Comparison of ENCODE assay signal across 9 cellular contexts in the genomic region with DNA sequence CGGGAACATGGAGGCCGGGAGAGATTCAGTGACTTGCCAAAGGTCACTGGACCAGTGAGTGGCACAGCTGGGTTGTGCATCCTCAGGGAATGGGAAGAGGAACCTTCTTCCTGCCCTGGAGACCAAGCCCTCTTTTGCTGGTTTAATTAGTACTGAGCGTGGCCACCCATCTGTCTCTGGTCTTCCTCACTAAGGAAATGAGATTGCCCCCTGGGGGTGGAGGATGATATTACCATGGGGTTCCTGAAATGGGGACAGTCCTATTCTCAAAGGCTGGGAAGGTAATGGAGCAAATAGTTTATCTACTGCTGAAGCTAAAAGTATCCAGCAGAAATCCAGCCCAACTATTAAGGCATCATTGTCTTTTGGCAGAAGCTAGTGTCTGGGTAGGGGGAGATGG.
DNase-seq lines count a peak whose midpoint lies in the region; ATAC-seq and TF ChIP-seq lines count a peak whose summit lies in the region.
"Had no signal": no experiment of that assay in that cellular context is flagged by ENCODE, and none has a peak within 500 bp of the region (broad histone marks: within the 10 kb centered on the region; RNA-seq: fewer than 3 reads in every experiment).

No MANE protein-coding gene starts in this region.

- no peak overlapping the region for H2BK120ac ChIP-seq in mesendoderm (ENCODE audit: low read depth, low read length)

- no peak overlapping the region for H3K9ac ChIP-seq in mesendoderm (ENCODE audit: low read length)

- H2AK5ac ChIP-seq in mesendoderm (ENCODE audit: low read length) = no peak overlapping the region

- no peaks in the 10 kb centered on the region for H3K4me1 ChIP-seq in DOHH2 (ENCODE audit: control insufficient read depth, low read length)
- H3K4me1 ChIP-seq in mesendoderm (ENCODE audit: control insufficient read depth, low read depth, low read length) = no peaks in the 10 kb centered on the region

- no peaks in the 10 kb centered on the region for H3K9me2 ChIP-seq in DOHH2 (replicated peaks; ENCODE audit: control insufficient read depth, low read length)

- no peaks in the 10 kb centered on the region for H3K79me2 ChIP-seq in DOHH2 (ENCODE audit: control insufficient read depth, low read length)
- H3K79me2 ChIP-seq in mesendoderm (ENCODE audit: control insufficient read depth, insufficient read depth, low read length) = no peaks in the 10 kb centered on the region

- DNase-seq in HFF-Myc (ENCODE audit: extremely low read depth, low read depth) = no peak
- peak; percentile 5 for DNase-seq in activated naive CD8-positive, alpha-beta T cell treated with anti-CD3 and anti-CD28 coated beads for 36 hours
- peak; percentile 81 for DNase-seq in mesendoderm
- DNase-seq in kidney glomerular epithelial cell (lab: John Stamatoyannopoulos, UW) = no peak
- no peak for DNase-seq in NCI-H510A (lab: John Stamatoyannopoulos, UW)

- H3K23ac ChIP-seq in mesendoderm (ENCODE audit: low read length) = no peak overlapping the region

- H3F3A ChIP-seq in DOHH2 (ENCODE audit: control insufficient read depth, insufficient read depth) = no peaks in the 10 kb centered on the region

- no peaks in the 10 kb centered on the region for H3K9me3 ChIP-seq in DOHH2 (ENCODE audit: control insufficient read depth, insufficient read depth, low read length)

- no CpG with 5 or more reads among the region's 3 CpGs for WGBS in mesendoderm (ENCODE audit: extremely low coverage, insufficient coverage, low lambda C conversion rate)

- no peaks in the 10 kb centered on the region for H4K20me1 ChIP-seq in DOHH2 (ENCODE audit: control insufficient read depth, insufficient read depth, low read depth, low read length)

- no peak overlapping the region for H2BK5ac ChIP-seq in mesendoderm (ENCODE audit: low read length)

- H3K56ac ChIP-seq in mesendoderm (ENCODE audit: low read length) = no peak overlapping the region

- ATAC-seq in HG02571 (IDR thresholded peaks at IDR 0.05; ENCODE audit: unreplicated experiment) = no peak
- ATAC-seq in GM19395 (IDR thresholded peaks at IDR 0.05; ENCODE audit: unreplicated experiment) = no peak

- no peaks in the 10 kb centered on the region for H3K4me1 Mint-ChIP-seq in activated naive CD8-positive, alpha-beta T cell treated with anti-CD3 and anti-CD28 coated beads for 36 hours

- H3K36me3 ChIP-seq in DOHH2 (ENCODE audit: control insufficient read depth, low read length) (no peaks in the 10 kb centered on the region), mesendoderm (ENCODE audit: control insufficient read depth, insufficient read depth, low read length) (no peaks in the 10 kb centered on the region)

- H3K27ac ChIP-seq in DOHH2 (ENCODE audit: low read depth, low read length) = no peak overlapping the region
- H3K27ac ChIP-seq in mesendoderm (ENCODE audit: low read depth, low read length) = no peak overlapping the region

- H3K18ac ChIP-seq in mesendoderm (ENCODE audit: low read length) = no peak overlapping the region

- H4K8ac ChIP-seq in mesendoderm (ENCODE audit: low read depth, low read length) = no peak overlapping the region

- no peak overlapping the region for H4K5ac ChIP-seq in mesendoderm (ENCODE audit: low read length)

- H3K27me3 ChIP-seq in DOHH2 (ENCODE audit: control insufficient read depth, low read length) = no peaks in the 10 kb centered on the region
- H3K27me3 ChIP-seq in mesendoderm (ENCODE audit: insufficient read depth, low read length, poor library complexity) = no peaks in the 10 kb centered on the region

- no peak overlapping the region for H3K4me3 ChIP-seq in DOHH2 (ENCODE audit: low read length)
- no peak overlapping the region for H3K4me3 ChIP-seq in HFF-Myc (replicated peaks; ENCODE audit: low read depth, low read length)
- H3K4me3 ChIP-seq in mesendoderm (ENCODE audit: low read length) = no peak overlapping the region

- H3K4me2 ChIP-seq in DOHH2 (ENCODE audit: low read length) (no peak overlapping the region), mesendoderm (ENCODE audit: low read length) (no peak overlapping the region)

- H3K27ac Mint-ChIP-seq in activated naive CD8-positive, alpha-beta T cell treated with anti-CD3 and anti-CD28 coated beads for 36 hours = no peak overlapping the region
- H3K27ac Mint-ChIP-seq: dendritic cell treated with granulocyte-macrophage colony-stimulating factor and Interleukin-4, amounts not matched to agents 40 ng/mL and 50 ng/mL, for 4 days had no signal

- H2BK15ac ChIP-seq in mesendoderm (replicated peaks; ENCODE audit: low read depth) = no peak overlapping the region

- peaks cover 7% of the 10 kb centered on the region for H3K9me3 Mint-ChIP-seq in activated naive CD8-positive, alpha-beta T cell treated with anti-CD3 and anti-CD28 coated beads for 36 hours
- H3K9me3 Mint-ChIP-seq: dendritic cell treated with granulocyte-macrophage colony-stimulating factor and Interleukin-4, amounts not matched to agents 40 ng/mL and 50 ng/mL, for 4 days had no signal

- H3K4me3 Mint-ChIP-seq in activated naive CD8-positive, alpha-beta T cell treated with anti-CD3 and anti-CD28 coated beads for 36 hours = no peak overlapping the region
- H3K4me3 Mint-ChIP-seq: dendritic cell treated with granulocyte-macrophage colony-stimulating factor and Interleukin-4, amounts not matched to agents 40 ng/mL and 50 ng/mL, for 4 days had no signal

- no peaks in the 10 kb centered on the region for H3K27me3 Mint-ChIP-seq in activated naive CD8-positive, alpha-beta T cell treated with anti-CD3 and anti-CD28 coated beads for 36 hours

- TF ChIP-seq CTCF in DOHH2 (IDR thresholded peaks at IDR 0.05; ENCODE audit: low read depth, low read length, poor library complexity, severe bottlenecking) (peak; percentile 84), HFF-Myc (IDR thresholded peaks at IDR 0.05; ENCODE audit: low read depth, low read length, missing control alignments) (peak; percentile 31)

- H3K4ac ChIP-seq in mesendoderm (ENCODE audit: low read depth, low read length) = no peak overlapping the region

- H3K79me1 ChIP-seq in mesendoderm (ENCODE audit: low read length) = no peaks in the 10 kb centered on the region

- no peaks in the 10 kb centered on the region for H3K36me3 Mint-ChIP-seq in activated naive CD8-positive, alpha-beta T cell treated with anti-CD3 and anti-CD28 coated beads for 36 hours

Comparison
In these comparisons a context has a peak if more than half of its experiments do, and no peak if none do; other contexts are left out.
1. DNase-seq: peak in activated naive CD8-positive, alpha-beta T cell treated with anti-CD3 and anti-CD28 coated beads for 36 hours (single experiment) and mesendoderm (single experiment); none in HFF-Myc (single experiment), kidney glomerular epithelial cell (single experiment) and NCI-H510A (single experiment).